ENCODE assay signal across 13 cellular contexts in genomic region chr21:17467392-17467791, GRCh38. TPM values are rescaled to one million over a fixed set of nuclear protein-coding genes. Genes with fewer than 3 reads are reported as not detected.
DNase-seq lines count a peak whose midpoint lies in the region; ATAC-seq, FAIRE-seq and TF ChIP-seq lines count a peak whose summit lies in the region.
"Had no signal": no experiment of that assay in that cellular context is flagged by ENCODE, and none has a peak within 500 bp of the region (broad histone marks: within the 10 kb centered on the region; RNA-seq: fewer than 3 reads in every experiment).

No MANE protein-coding gene starts in this region.

- H3K4me1 ChIP-seq in ectodermal cell (ENCODE audit: control insufficient read depth, insufficient read depth, low read length) (peaks cover 14% of the 10 kb centered on the region), HepG2 (ENCODE audit: insufficient read depth, low read length) (peaks cover 78% of the 10 kb centered on the region), small intestine (ENCODE audit: control insufficient read depth in 2 of 2, insufficient read depth in 1 of 2, low read depth in 1 of 2, low read length in 1 of 2) (peaks cover 2 to 3% of the 10 kb centered on the region in 2 donors)

- H3K79me2 ChIP-seq in HepG2 (ENCODE audit: insufficient read depth, low read length), result no peaks in the 10 kb centered on the region

- no peaks in the 10 kb centered on the region for H3K9me3 ChIP-seq in ectodermal cell (ENCODE audit: control insufficient read depth, low read length)
- no peaks in the 10 kb centered on the region for H3K9me3 ChIP-seq in HepG2 (ENCODE audit: low read length)
- H3K9me3 ChIP-seq in small intestine (ENCODE audit: control insufficient read depth, low read depth), result no peaks in the 10 kb centered on the region

- no peaks in the 10 kb centered on the region for H3K27me3 Mint-ChIP-seq in effector memory CD8-positive, alpha-beta T cell
- H3K27me3 Mint-ChIP-seq: CD4-positive, alpha-beta T cell had no signal

- no peak for TF ChIP-seq RAD21 in HepG2 (CRISPR knock-in tag; IDR thresholded peaks at IDR 0.05)

- 1 to 3% methylated on average over 4 of the region's 4 CpGs for WGBS in ectodermal cell, 2 experiments
- WGBS in HepG2 (ENCODE audit: low lambda C conversion rate), result 7% methylated on average over 4 of the region's 4 CpGs
- WGBS in small intestine, 3 donors, result 9 to 28% (median 24%) methylated on average over 4 of the region's 4 CpGs

- H3K9ac ChIP-seq in HepG2 (ENCODE audit: insufficient read depth, low read depth, low read length), result peak overlapping the region; percentile 74

- no peak for TF ChIP-seq POLR2A in HepG2 (IDR thresholded peaks at IDR 0.05; ENCODE audit: insufficient read depth in 1 of 2, low read depth in 2 of 2, low read length in 2 of 2)

- H3K4me2 ChIP-seq in HepG2 (ENCODE audit: low read depth, low read length), result peak overlapping the region; percentile 78

- no peaks in the 10 kb centered on the region for H3K9me3 Mint-ChIP-seq in effector memory CD8-positive, alpha-beta T cell
- H3K9me3 Mint-ChIP-seq: CD4-positive, alpha-beta T cell had no signal

- H3K4me3 ChIP-seq in ectodermal cell (ENCODE audit: insufficient read depth, low read depth, low read length), result peak overlapping the region; percentile 20
- H3K4me3 ChIP-seq in HepG2 (replicated peaks in 1 of 3; ENCODE audit: insufficient read depth in 1 of 3, low read depth in 2 of 3, low read length in 3 of 3), result peak overlapping the region; percentile 33 to 67 (median 58); a peak in 4 of 6 replicates
- no peak overlapping the region for H3K4me3 ChIP-seq in small intestine (ENCODE audit: low read depth in 1 of 2, low read length in 2 of 2)

- CTCF ChIA-PET in HepG2 (lab: Yijun Ruan, JAX; ENCODE audit: low intra/inter-chr PET ratio, low total read pairs), result no interaction called here

- no peak overlapping the region for H3K27ac Mint-ChIP-seq in effector memory CD8-positive, alpha-beta T cell
- H3K27ac Mint-ChIP-seq: CD4-positive, alpha-beta T cell had no signal

- H3K36me3 Mint-ChIP-seq in effector memory CD8-positive, alpha-beta T cell (ENCODE audit: insufficient read depth), result no peaks in the 10 kb centered on the region

- POLR2A ChIA-PET in HepG2 (lab: Yijun Ruan, JAX), result interaction anchor here (1.0 to 2.0 kb wide), 3 partner anchors 13 to 44 kb away, joined by 5 to 13 read pairs (median 5); no protein-coding TSS in a partner anchor

- no peaks in the 10 kb centered on the region for H4K20me1 ChIP-seq in HepG2 (ENCODE audit: insufficient read depth, low read length)

- TF ChIP-seq CTCF in HepG2 (CRISPR knock-in tag; IDR thresholded peaks at IDR 0.05), result no peak

- no peak; the same call in 2 of the 3 replicates for ATAC-seq in HepG2
- no peak for ATAC-seq in effector memory CD8-positive, alpha-beta T cell (replicated peaks)
- ATAC-seq: HCT116 had no signal

- in situ Hi-C loops in HepG2 (cut with HindIII; ENCODE audit: extremely low pct_ligation_motif_present, low pct_unique_long_range_greater_than_20kb), result no loop called here

- H3K27ac ChIP-seq in ectodermal cell (ENCODE audit: insufficient read depth, low read depth, low read length, poor library complexity, severe bottlenecking) (no peak overlapping the region), HepG2 (ENCODE audit: extremely low read length, insufficient read depth, low read length) (peak overlapping the region; percentile 87), small intestine (ENCODE audit: low read depth in 1 of 2, low read length in 1 of 2) (peak overlapping the region in 1 of 2 donors; percentile 32)

- no peak overlapping the region for H3K4me3 Mint-ChIP-seq in effector memory CD8-positive, alpha-beta T cell
- H3K4me3 Mint-ChIP-seq: CD4-positive, alpha-beta T cell had no signal

- DNase-seq in NCI-H69 (lab: John Stamatoyannopoulos, UW), result peak; percentile 22
- DNase-seq in HepG2 (ENCODE audit: low spot score), result peak; percentile 27
- peak; percentile 80 for DNase-seq in small intestine
- DNase-seq in effector memory CD8-positive, alpha-beta T cell, result no peak
- no peak for DNase-seq in stimulated activated CD4-positive, alpha-beta T cell treated with anti-CD3 and anti-CD28 coated beads, Interleukin-4, amount 100 ng/mL, for 1 hour
- DNase-seq in GM19238 (ENCODE audit: insufficient read length, low spot score), result no peak
- DNase-seq: caudate nucleus; CD4-positive, alpha-beta T cell; Karpas-422; midbrain; NCI-H345 had no signal

- TF ChIP-seq EP300 in HepG2 (IDR thresholded peaks at IDR 0.05; ENCODE audit: low read depth in 2 of 2, low read length in 2 of 2), result no peak
- TF ChIP-seq EP300 in HepG2 (CRISPR knock-in tag; IDR thresholded peaks at IDR 0.05; ENCODE audit: borderline replicate concordance), result no peak

- FAIRE-seq in HepG2 (lab: Jason Lieb, UNC) (no peak), small intestine (lab: Jason Lieb, UNC) (peak; percentile 96)

- TSS peak; percentile 42 for BruUV-seq in HepG2 (replicated peaks; lab: Mats Ljungman, UMichigan)

- H3K4me1 Mint-ChIP-seq in effector memory CD8-positive, alpha-beta T cell (ENCODE audit: low read depth in 2 of 2), result no peaks in the 10 kb centered on the region

- no peak overlapping the region for H2AFZ ChIP-seq in HepG2 (ENCODE audit: low read length)

- H3K36me3 ChIP-seq in ectodermal cell (ENCODE audit: control insufficient read depth, insufficient read depth, low read length) (no peaks in the 10 kb centered on the region), HepG2 (replicated peaks in 1 of 2; ENCODE audit: control insufficient read depth in 1 of 2, insufficient read depth in 2 of 2, low read length in 2 of 2) (no peaks in the 10 kb centered on the region), small intestine (ENCODE audit: control insufficient read depth in 2 of 2, insufficient read depth in 2 of 2, low read length in 2 of 2) (no peaks in the 10 kb centered on the region)

- H3K27me3 ChIP-seq in ectodermal cell (ENCODE audit: control insufficient read depth, insufficient read depth, low read length, poor library complexity, severe bottlenecking) (no peaks in the 10 kb centered on the region), HepG2 (ENCODE audit: control insufficient read depth in 1 of 2, insufficient read depth in 2 of 2, low read length in 2 of 2) (no peaks in the 10 kb centered on the region), small intestine (ENCODE audit: control insufficient read depth in 2 of 2, insufficient read depth in 2 of 2, low read length in 2 of 2) (no peaks in the 10 kb centered on the region)

- intact Hi-C loops in HepG2 (cut with micrococcal nuclease; ENCODE audit: unreplicated experiment), result no loop called here

TF ChIP-seq in HepG2, 621 proteins besides CTCF, POLR2A, EP300 and RAD21 (continues in another document):
- TF ChIP-seq TFE3 (CRISPR knock-in tag; IDR thresholded peaks at IDR 0.05) (peak; percentile 31; the same call in 1 of the 2 replicates), ELF3 (CRISPR knock-in tag; IDR thresholded peaks at IDR 0.05) (peak; percentile 28; the same call in 1 of the 2 replicates)

RNA-seq across cellular contexts. Expression of gene CXADR, which starts 45.5 kb away (rescaled TPM):
- polyA plus RNA-seq in ectodermal cell (2013, experiment 1 of 4), result 139 TPM
- polyA plus RNA-seq in ectodermal cell (2013, experiment 2 of 4), result 166 TPM
- 112 TPM for polyA plus RNA-seq in ectodermal cell (2013, experiment 3 of 4)
- 131 TPM for polyA plus RNA-seq in ectodermal cell (2013, experiment 4 of 4)
- 57.0 and 86.8 TPM in 2 replicates for total RNA-seq in HepG2 (2016; rRNA removed; fragmentation: Illumina TruSeq; extraction: Trizol)
- total RNA-seq in HepG2 (2016; cell fraction: cytosol; rRNA removed; fragmentation: Illumina TruSeq; extraction: Trizol; ENCODE audit: low read depth), result 14.2 and 17.8 TPM in 2 replicates
- 62.4 and 88.2 TPM in 2 replicates for total RNA-seq in HepG2 (2016; cell fraction: insoluble cytoplasmic fraction; rRNA removed; fragmentation: Illumina TruSeq; extraction: Trizol)
- 25.0 and 25.5 TPM in 2 replicates for total RNA-seq in HepG2 (2016; cell fraction: membrane; rRNA removed; fragmentation: Illumina TruSeq; extraction: Trizol)
- 97.8 and 106 TPM in 2 replicates for total RNA-seq in HepG2 (2016; cell fraction: nucleus; rRNA removed; fragmentation: Illumina TruSeq; extraction: Trizol)
- polyA plus RNA-seq in HepG2 (2011; rRNA removed), result 99.1 and 110 TPM in 2 replicates
- polyA plus RNA-seq in HepG2 (2011; cell fraction: cytosol; rRNA removed), result 56.1 and 93.3 TPM in 2 replicates
- 22.6 and 33.0 TPM in 2 replicates for polyA plus RNA-seq in HepG2 (2011; cell fraction: nucleus; rRNA removed)
- 106 and 129 TPM in 2 replicates for polyA plus RNA-seq in HepG2 (2012)
- 4.7 and 5.7 TPM in 2 replicates for polyA plus RNA-seq in HepG2 (2016; cell fraction: cytosol; fragmentation: Illumina TruSeq; extraction: Trizol; ENCODE audit: low read depth)
- polyA plus RNA-seq in HepG2 (2016; cell fraction: insoluble cytoplasmic fraction; fragmentation: Illumina TruSeq; extraction: Trizol; ENCODE audit: low read depth), result 32.4 and 34.8 TPM in 2 replicates
- 8.7 and 9.3 TPM in 2 replicates for polyA plus RNA-seq in HepG2 (2016; cell fraction: membrane; fragmentation: Illumina TruSeq; extraction: Trizol; ENCODE audit: low read depth)
- 64.8 and 73.1 TPM in 2 replicates for polyA plus RNA-seq in HepG2 (2016; cell fraction: nucleus; fragmentation: Illumina TruSeq; extraction: Trizol; ENCODE audit: insufficient read depth, low read depth)
- 48.0 and 115 TPM in 2 replicates for polyA minus RNA-seq in HepG2 (2011; rRNA and poly(A)+ RNA removed; ENCODE audit: low replicate concordance)
- 120 and 127 TPM in 2 replicates for polyA minus RNA-seq in HepG2 (2011; cell fraction: cytosol; rRNA and poly(A)+ RNA removed)
- 218 and 225 TPM in 2 replicates for polyA minus RNA-seq in HepG2 (2011; cell fraction: nucleus; rRNA and poly(A)+ RNA removed)
- 10 to 100 TPM; 12.5 to 39.2 (median 32.2) TPM for polyA plus RNA-seq in small intestine

Comparison
In these comparisons a context has a peak if more than half of its experiments do, and no peak if none do; other contexts are left out.
1. DNase-seq: peak in NCI-H69 (single experiment), HepG2 (single experiment) and small intestine (single experiment); none in effector memory CD8-positive, alpha-beta T cell (0 of 3), stimulated activated CD4-positive, alpha-beta T cell treated with anti-CD3 and anti-CD28 coated beads, Interleukin-4, amount 100 ng/mL, for 1 hour (single experiment) and GM19238 (single experiment).
2. H3K4me3 ChIP-seq: peak in ectodermal cell (single experiment) and HepG2 (3 of 3); none in small intestine (0 of 2).